In genomic region chr3:180911876-180912303, GRCh38 we compare ENCODE assay signal across 1 cellular context.
TF ChIP-seq lines count a peak whose summit lies in the region.

No MANE protein-coding gene starts in this region.

TF ChIP-seq in GM23338, 12 proteins besides CTCF, POLR2A, EP300 and RAD21 (continued from another document):
- TF ChIP-seq ZNF462 (CRISPR knock-in tag; IDR thresholded peaks at IDR 0.05), result no peak
TF ChIP-seq in GM23338: peak in this region for 0.
